In the genomic region with DNA sequence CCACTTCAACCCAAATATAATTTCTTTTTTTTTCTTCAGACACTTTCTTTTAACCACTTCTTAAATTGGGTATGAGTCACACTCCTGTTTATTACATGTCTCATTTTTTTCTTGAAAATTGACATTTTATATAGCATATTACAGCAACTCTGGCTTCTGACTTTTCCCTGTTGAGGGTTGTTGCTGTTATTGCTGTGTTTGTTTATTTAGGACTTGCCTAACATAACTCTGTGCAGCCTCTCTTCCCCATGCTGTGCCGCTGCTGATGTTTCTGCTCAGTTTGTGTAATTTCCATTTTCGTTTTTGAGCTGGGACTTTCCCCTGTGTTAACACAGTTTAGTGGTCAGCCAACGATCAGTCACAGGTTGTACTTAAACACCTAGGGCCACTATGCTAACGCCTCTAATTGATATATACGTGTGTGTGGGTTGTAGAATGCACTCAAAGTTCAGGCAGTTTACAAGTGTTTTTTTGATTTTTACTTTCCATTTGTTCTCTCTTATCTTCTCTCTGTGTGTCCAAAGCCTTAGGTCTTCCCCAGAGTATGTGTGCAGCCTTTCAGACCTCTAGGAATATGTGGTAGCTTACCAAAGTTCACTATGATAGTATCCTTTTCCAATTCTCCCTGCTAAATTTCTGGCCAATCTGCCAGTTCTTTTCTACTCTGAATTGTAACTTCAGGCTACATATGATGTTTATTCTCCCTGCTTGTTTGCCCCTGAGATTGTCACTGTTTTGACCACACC, we compare ENCODE assay signal across 9 cellular contexts.
A peak's percentile ranks its signal among the peaks of the same experiment; 100 is the strongest.
DNase-seq lines count a peak whose midpoint lies in the region; ATAC-seq lines count a peak whose summit lies in the region.
"Had no signal": no experiment of that assay in that cellular context is flagged by ENCODE, and none has a peak within 500 bp of the region (broad histone marks: within the 10 kb centered on the region; RNA-seq: fewer than 3 reads in every experiment).

No MANE protein-coding gene starts in this region.

- peak; percentile 99 for ATAC-seq in HG02870 (IDR thresholded peaks at IDR 0.05; ENCODE audit: unreplicated experiment)
- peak; percentile 53 to 85 for ATAC-seq in activated T-cell treated with anti-CD3 and anti-CD28 coated beads, Interleukin-2, amount 50 U/mL, for 4 hours

- peaks cover 15% of the 10 kb centered on the region for H3K36me3 Mint-ChIP-seq in activated T-cell treated with anti-CD3 and anti-CD28 coated beads, Interleukin-2, amount 50 U/mL, for 4 hours (ENCODE audit: insufficient read depth)
- no peaks in the 10 kb centered on the region for H3K36me3 Mint-ChIP-seq in activated T-helper 2 cell treated with anti-CD3 and anti-CD28 coated beads, Interferon-gamma antibody, Interleukin-2, Interleukin-4, amounts not matched to agents 10 μg/mL and 5 μg/mL and 100 μg/mL, durations not matched to agents 14 hours and 24 hours and 36 hours (ENCODE audit: low read depth)

- H3K9me3 Mint-ChIP-seq in activated T-cell treated with anti-CD3 and anti-CD28 coated beads, Interleukin-2, amount 50 U/mL, for 4 hours, result no peaks in the 10 kb centered on the region
- H3K9me3 Mint-ChIP-seq in activated T-helper 2 cell treated with anti-CD3 and anti-CD28 coated beads, Interferon-gamma antibody, Interleukin-2, Interleukin-4, amounts not matched to agents 10 μg/mL and 5 μg/mL and 100 μg/mL, durations not matched to agents 14 hours and 24 hours and 36 hours, result no peaks in the 10 kb centered on the region

- no peak overlapping the region for H3K27ac Mint-ChIP-seq in activated T-helper 2 cell treated with anti-CD3 and anti-CD28 coated beads, Interferon-gamma antibody, Interleukin-2, Interleukin-4, amounts not matched to agents 10 μg/mL and 5 μg/mL and 100 μg/mL, durations not matched to agents 14 hours and 24 hours and 36 hours

- H3K27me3 Mint-ChIP-seq in activated T-cell treated with anti-CD3 and anti-CD28 coated beads, Interleukin-2, amount 50 U/mL, for 4 hours (ENCODE audit: low read depth), result no peaks in the 10 kb centered on the region
- no peaks in the 10 kb centered on the region for H3K27me3 Mint-ChIP-seq in activated T-helper 2 cell treated with anti-CD3 and anti-CD28 coated beads, Interferon-gamma antibody, Interleukin-2, Interleukin-4, amounts not matched to agents 10 μg/mL and 5 μg/mL and 100 μg/mL, durations not matched to agents 14 hours and 24 hours and 36 hours (ENCODE audit: low read depth)

- peak; percentile 8 for DNase-seq in activated CD4-positive, alpha-beta T cell treated with anti-CD3 and anti-CD28 coated beads for 48 hours
- DNase-seq in activated CD4-positive, alpha-beta T cell treated with anti-CD3 and anti-CD28 coated beads, Interleukin-2, amount 50 U/mL, for 48 hours, result no peak
- no peak for DNase-seq in activated T-cell treated with anti-CD3 and anti-CD28 coated beads, Interleukin-2, amount 50 U/mL, for 4 hours
- DNase-seq in stimulated activated CD8-positive, alpha-beta memory T cell treated with anti-CD3 and anti-CD28 coated beads, Interleukin-4, amount 100 ng/mL, for 48 hours, result peak; percentile 33
- DNase-seq in NCI-H446 (lab: John Stamatoyannopoulos, UW) (no peak), NCI-H1092 (lab: John Stamatoyannopoulos, UW) (no peak)
- no peak for DNase-seq in activated T-helper 2 cell treated with anti-CD3 and anti-CD28 coated beads, Interferon-gamma antibody, Interleukin-2, Interleukin-4, amounts not matched to agents 10 μg/mL and 5 μg/mL and 100 μg/mL, durations not matched to agents 14 hours and 24 hours and 36 hours (ENCODE audit: low spot score)
- DNase-seq: pancreas had no signal

- peak overlapping the region; percentile 11 for H3K4me3 Mint-ChIP-seq in activated T-cell treated with anti-CD3 and anti-CD28 coated beads, Interleukin-2, amount 50 U/mL, for 4 hours
- no peak overlapping the region for H3K4me3 Mint-ChIP-seq in activated T-helper 2 cell treated with anti-CD3 and anti-CD28 coated beads, Interferon-gamma antibody, Interleukin-2, Interleukin-4, amounts not matched to agents 10 μg/mL and 5 μg/mL and 100 μg/mL, durations not matched to agents 14 hours and 24 hours and 36 hours (ENCODE audit: low read depth)

- intact Hi-C loops in activated T-helper 2 cell treated with anti-CD3 and anti-CD28 coated beads, Interferon-gamma antibody, Interleukin-2, Interleukin-4, amounts not matched to agents 10 μg/mL and 5 μg/mL and 100 μg/mL, durations not matched to agents 14 hours and 24 hours and 36 hours (cut with micrococcal nuclease), result no loop called here

- H3K4me1 Mint-ChIP-seq in activated T-cell treated with anti-CD3 and anti-CD28 coated beads, Interleukin-2, amount 50 U/mL, for 4 hours (ENCODE audit: low read depth), result peaks cover 16% of the 10 kb centered on the region
- H3K4me1 Mint-ChIP-seq in activated T-helper 2 cell treated with anti-CD3 and anti-CD28 coated beads, Interferon-gamma antibody, Interleukin-2, Interleukin-4, amounts not matched to agents 10 μg/mL and 5 μg/mL and 100 μg/mL, durations not matched to agents 14 hours and 24 hours and 36 hours (ENCODE audit: low read depth), result peaks cover 8% of the 10 kb centered on the region

Comparison
In these comparisons a context has a peak if more than half of its experiments do, and no peak if none do; other contexts are left out.
1. DNase-seq: peak in activated CD4-positive, alpha-beta T cell treated with anti-CD3 and anti-CD28 coated beads for 48 hours (single experiment) and stimulated activated CD8-positive, alpha-beta memory T cell treated with anti-CD3 and anti-CD28 coated beads, Interleukin-4, amount 100 ng/mL, for 48 hours (single experiment); none in activated CD4-positive, alpha-beta T cell treated with anti-CD3 and anti-CD28 coated beads, Interleukin-2, amount 50 U/mL, for 48 hours (0 of 2), activated T-cell treated with anti-CD3 and anti-CD28 coated beads, Interleukin-2, amount 50 U/mL, for 4 hours (single experiment), NCI-H446 (0 of 2), activated T-helper 2 cell treated with anti-CD3 and anti-CD28 coated beads, Interferon-gamma antibody, Interleukin-2, Interleukin-4, amounts not matched to agents 10 μg/mL and 5 μg/mL and 100 μg/mL, durations not matched to agents 14 hours and 24 hours and 36 hours (single experiment) and NCI-H1092 (single experiment).